Comparison of ENCODE assay signal across 30 cellular contexts in the genomic region with DNA sequence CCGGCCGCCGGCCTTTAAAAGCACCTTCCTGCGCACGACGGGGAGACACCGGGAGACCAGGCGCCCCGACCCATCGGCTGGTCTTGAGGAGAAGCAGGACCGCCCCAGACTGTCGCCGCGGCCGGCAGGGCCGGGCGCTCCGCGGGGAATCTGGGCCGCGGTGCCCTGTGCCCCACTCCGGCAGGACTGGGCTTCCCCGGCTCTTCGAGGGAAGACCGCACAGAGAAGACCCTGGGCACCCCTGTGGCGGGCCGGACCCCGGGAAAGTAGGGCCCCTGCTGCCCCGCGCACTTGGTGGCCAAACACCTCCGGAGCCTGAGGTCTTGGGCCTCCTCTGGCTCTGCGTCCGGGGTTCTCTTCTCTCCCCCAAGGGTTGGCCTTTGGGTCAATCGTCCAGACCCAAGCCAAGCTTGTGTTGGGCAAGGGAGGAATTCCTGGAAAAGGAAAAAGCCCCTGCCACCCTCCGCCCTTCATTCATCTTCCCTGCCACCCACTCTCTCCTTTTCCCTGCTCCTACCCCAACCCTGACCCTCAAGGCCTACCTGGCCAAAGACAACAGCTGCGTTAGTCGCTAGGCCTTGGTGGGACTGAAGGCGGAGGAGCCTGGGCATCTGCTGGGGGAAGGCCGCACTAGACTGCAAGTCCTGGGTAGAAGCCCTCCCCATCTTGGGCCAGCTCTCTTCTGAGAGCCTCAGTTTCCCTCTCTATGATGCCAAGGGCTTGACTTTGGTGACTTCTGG. TPM values are rescaled to one million over a fixed set of nuclear protein-coding genes. Genes with fewer than 3 reads are reported as not detected.
"Had no signal": no experiment of that assay in that cellular context is flagged by ENCODE, and none has a peak within 500 bp of the region (broad histone marks: within the 10 kb centered on the region; RNA-seq: fewer than 3 reads in every experiment).

No MANE protein-coding gene starts in this region.

- H3K4me3 ChIP-seq: breast epithelium, K562, SJCRH30 had no signal

- H3K4me3 Mint-ChIP-seq: activated CD4-positive, alpha-beta memory T cell treated with anti-CD3 and anti-CD28 coated beads for 36 hours; activated CD4-positive, alpha-beta T cell treated with anti-CD3 and anti-CD28 coated beads, Interleukin-2, amount 10 ng/mL, durations not matched to agents 24 days and 14 days; activated naive CD4-positive, alpha-beta T cell treated with anti-CD3 and anti-CD28 coated beads for 36 hours; activated naive CD8-positive, alpha-beta T cell; activated T-helper 17 cell treated with anti-CD3 and anti-CD28 coated beads, Interleukin-2, amount 50 U/mL, for 72 hours had no signal

- H3K36me3 ChIP-seq: breast epithelium, Peyer's patch, SJCRH30 had no signal

- H3K9me3 Mint-ChIP-seq: activated CD4-positive, alpha-beta memory T cell treated with anti-CD3 and anti-CD28 coated beads for 36 hours; activated CD4-positive, alpha-beta T cell treated with anti-CD3 and anti-CD28 coated beads, Interleukin-2, amount 10 ng/mL, durations not matched to agents 24 days and 14 days; activated naive CD4-positive, alpha-beta T cell treated with anti-CD3 and anti-CD28 coated beads for 36 hours; activated T-helper 17 cell treated with anti-CD3 and anti-CD28 coated beads, Interleukin-2, amount 50 U/mL, for 72 hours had no signal

- H3K9me3 ChIP-seq: breast epithelium, Peyer's patch, SJCRH30, SK-N-SH had no signal

- ATAC-seq: activated T-helper 17 cell treated with anti-CD3 and anti-CD28 coated beads, Interleukin-2, amount 50 U/mL, for 72 hours; K562 had no signal

- H3K36me3 Mint-ChIP-seq: activated CD4-positive, alpha-beta memory T cell treated with anti-CD3 and anti-CD28 coated beads for 36 hours; activated naive CD8-positive, alpha-beta T cell had no signal

- H3K27ac Mint-ChIP-seq: activated CD4-positive, alpha-beta memory T cell treated with anti-CD3 and anti-CD28 coated beads for 36 hours; activated CD4-positive, alpha-beta T cell treated with anti-CD3 and anti-CD28 coated beads, Interleukin-2, amount 10 ng/mL, durations not matched to agents 24 days and 14 days; activated naive CD4-positive, alpha-beta T cell treated with anti-CD3 and anti-CD28 coated beads for 36 hours; activated naive CD8-positive, alpha-beta T cell; activated T-helper 17 cell treated with anti-CD3 and anti-CD28 coated beads, Interleukin-2, amount 50 U/mL, for 72 hours had no signal

- H3K27ac ChIP-seq: breast epithelium, Peyer's patch, RWPE1, SJCRH30 had no signal

- H3K4me1 ChIP-seq: SJCRH30 had no signal

- DNase-seq: activated CD4-positive, alpha-beta memory T cell treated with anti-CD3 and anti-CD28 coated beads for 36 hours; activated CD4-positive, alpha-beta T cell treated with anti-CD3 and anti-CD28 coated beads, Interleukin-2, amount 10 ng/mL, durations not matched to agents 24 days and 14 days; activated CD4-positive, CD25-positive, alpha-beta regulatory T cell treated with anti-CD3 and anti-CD28 coated beads, Interleukin-2, amount 50 U/mL, for 72 hours; activated CD8-positive, alpha-beta memory T cell treated with anti-CD3 and anti-CD28 coated beads for 24 hours; activated gamma-delta T cell; activated naive CD4-positive, alpha-beta T cell treated with anti-CD3 and anti-CD28 coated beads for 36 hours; activated T-cell treated with anti-CD3 and anti-CD28 coated beads for 4 hours; activated T-cell treated with anti-CD3 and anti-CD28 coated beads, Interleukin-2, amount 50 U/mL, for 48 hours; amygdala; central memory CD4-positive, alpha-beta T cell; Karpas-422; MM.1S; NCI-H1105; NCI-H1436; NCI-H1694 treated with DMSO at 0.1 percent for 48 hours; NCI-H2029 treated with DMSO at 0.1 percent for 48 hours; NCI-H345; NCI-H510A; NK-92 treated with Interleukin-12 subunit alpha and Interleukin-12 subunit beta, amount 100 ng/mL, for 24 hours; Right ventricle myocardium superior; SJCRH30; T-helper 1 cell had no signal

- H3K27me3 ChIP-seq: SJCRH30 had no signal

- H3K4me1 Mint-ChIP-seq: activated T-helper 17 cell treated with anti-CD3 and anti-CD28 coated beads, Interleukin-2, amount 50 U/mL, for 72 hours had no signal

- FAIRE-seq: K562 had no signal

RNA-seq across cellular contexts. Expression of a gene that starts 7.9 kb away (rescaled TPM):
- total RNA-seq: activated naive CD4-positive, alpha-beta T cell treated with anti-CD3 and anti-CD28 coated beads for 36 hours; activated T-helper 17 cell treated with anti-CD3 and anti-CD28 coated beads, Interleukin-2, amount 50 U/mL, for 72 hours; K562; T-helper 2 cell treated with Interferon-gamma antibody and Interleukin-4, amounts not matched to agents 100 ng/mL and 5 ng/mL, for 36 hours had no signal
- polyA plus RNA-seq: K562 had no signal
